27 cellular contexts compared by ENCODE assay signal in genomic region chr18:48013162-48013561, GRCh38.
"Had no signal": no experiment of that assay in that cellular context is flagged by ENCODE, and none has a peak within 500 bp of the region (broad histone marks: within the 10 kb centered on the region; RNA-seq: fewer than 3 reads in every experiment).

No MANE protein-coding gene starts in this region.

- H3K36me3 ChIP-seq: esophagus muscularis mucosa, WERI-Rb-1 had no signal

- H3K4me3 ChIP-seq: body of pancreas, esophagus muscularis mucosa had no signal

- DNase-seq: activated B cell treated with CpG ODN at 0.5 μM for 24 hours; activated CD4-positive, alpha-beta T cell treated with anti-CD3 and anti-CD28 coated beads for 48 hours; activated CD4-positive, alpha-beta T cell treated with anti-CD3 and anti-CD28 coated beads, Interleukin-2, amount 50 U/mL, for 1 hour; activated CD4-positive, alpha-beta T cell treated with anti-CD3 and anti-CD28 coated beads, Interleukin-2, amount 50 U/mL, for 48 hours; activated CD8-positive, alpha-beta memory T cell treated with anti-CD3 and anti-CD28 coated beads for 24 hours; activated CD8-positive, alpha-beta T cell treated with anti-CD3 and anti-CD28 coated beads for 36 hours; activated effector memory CD4-positive, alpha-beta T cell treated with Interleukin-2 at 50 U/mL for 16 hours; activated gamma-delta T cell treated with Interleukin-2 at 50 U/mL for 16 hours; activated naive CD4-positive, alpha-beta T cell treated with anti-CD3 and anti-CD28 coated beads, Interleukin-2, amount 50 U/mL, for 16 hours; activated naive CD4-positive, alpha-beta T cell treated with Interleukin-2 at 50 U/mL for 16 hours; activated T-cell treated with anti-CD3 and anti-CD28 coated beads, Interleukin-2, amount 50 U/mL, for 4 hours; amniotic stem cell; anterior cingulate cortex; body of pancreas; caudate nucleus; cortex of kidney; dermis blood vessel endothelial cell; effector CD4-positive, alpha-beta T cell; effector memory CD8-positive, alpha-beta T cell; erythroblast; foreskin melanocyte; head of caudate nucleus; T-helper 9 cell; WERI-Rb-1 had no signal

- ATAC-seq: activated CD4-positive, CD25-positive, alpha-beta regulatory T cell treated with anti-CD3 and anti-CD28 coated beads, Interleukin-2, amount 50 U/mL, for 24 hours; activated CD8-positive, alpha-beta T cell treated with anti-CD3 and anti-CD28 coated beads for 36 hours; activated T-cell treated with anti-CD3 and anti-CD28 coated beads, Interleukin-2, amount 50 U/mL, for 4 hours; activated T-helper 17 cell treated with anti-CD3 and anti-CD28 coated beads, Interleukin-2, amount 50 U/mL, for 72 hours; body of pancreas; effector memory CD8-positive, alpha-beta T cell had no signal

- H3K9me3 ChIP-seq: body of pancreas, esophagus muscularis mucosa had no signal

- H3K27ac ChIP-seq: body of pancreas, esophagus muscularis mucosa, WERI-Rb-1 had no signal

- H3K27me3 ChIP-seq: body of pancreas, esophagus muscularis mucosa had no signal
